21 cellular contexts compared by ENCODE assay signal in the genomic region with DNA sequence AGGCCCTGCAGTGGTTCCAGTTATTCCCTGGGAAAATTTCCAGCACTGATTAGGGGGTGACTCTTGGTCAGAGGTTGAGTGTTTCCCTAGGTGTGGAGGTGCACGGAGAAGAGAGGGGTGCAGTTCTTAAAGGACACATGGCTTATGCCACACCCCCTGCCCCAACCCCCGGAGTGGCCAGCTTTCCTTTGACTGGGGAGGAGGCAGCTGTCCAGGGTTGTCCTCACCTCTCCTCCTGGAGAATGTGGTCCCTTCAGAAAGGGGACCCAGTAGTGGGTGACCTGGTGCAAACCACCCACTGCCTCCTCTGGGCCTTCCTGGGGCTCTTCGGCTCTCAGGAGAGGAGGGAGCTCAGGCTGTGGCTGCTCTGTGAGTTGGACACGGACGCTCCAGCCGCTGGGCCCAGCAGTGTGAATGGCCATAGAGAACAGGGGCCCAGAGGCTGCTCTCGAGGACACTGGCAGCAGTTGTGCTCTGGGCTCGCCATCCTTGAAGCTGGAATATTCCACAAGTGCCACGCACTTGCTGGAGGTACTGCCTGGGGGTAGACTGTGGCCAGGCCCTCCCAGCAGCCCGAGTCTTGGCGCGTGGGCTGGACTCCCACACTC. TPM values are rescaled to one million over a fixed set of nuclear protein-coding genes. Genes with fewer than 3 reads are reported as not detected.
A peak's percentile ranks its signal among the peaks of the same experiment; 100 is the strongest.
DNase-seq lines count a peak whose midpoint lies in the region; ATAC-seq and TF ChIP-seq lines count a peak whose summit lies in the region.
"Had no signal": no experiment of that assay in that cellular context is flagged by ENCODE, and none has a peak within 500 bp of the region (broad histone marks: within the 10 kb centered on the region; RNA-seq: fewer than 3 reads in every experiment).

No MANE protein-coding gene starts in this region.

- DNase-seq in adrenal gland (no peak), right atrium auricular region (ENCODE audit: low spot score) (no peak), stomach (no peak), suprapubic skin (ENCODE audit: low spot score in 2 of 2) (no peak)
- no peak for DNase-seq in stimulated activated CD4-positive, alpha-beta T cell treated with anti-CD3 and anti-CD28 coated beads, Interleukin-12 subunit alpha, Interleukin-12 subunit beta, amount 100 ng/mL, for 4 hours
- DNase-seq: activated B cell treated with CpG ODN at 0.5 μM for 24 hours; activated CD8-positive, alpha-beta memory T cell treated with anti-CD3 and anti-CD28 coated beads, Interleukin-2, amount 50 U/mL, for 4 hours; anterior cingulate cortex; BE2C; COR-L47; mesenchymal stem cell; naive thymus-derived CD4-positive, alpha-beta T cell; NCI-H1048; NCI-H187; NCI-H69; RPMI8226; stimulated activated CD4-positive, alpha-beta T cell treated with anti-CD3 and anti-CD28 coated beads, Interleukin-1b, Interleukin-23, amount 100 ng/mL, for 48 hours had no signal

- H3K4me3 ChIP-seq in BLaER1 treated with 17β-estradiol and CSF1 and Interleukin-3, amounts not matched to agents 10 nM and 100 nM = no peak overlapping the region
- H3K4me3 ChIP-seq in adrenal gland (no peak overlapping the region), right atrium auricular region (no peak overlapping the region), parathyroid adenoma (ENCODE audit: low read depth, low read length) (no peak overlapping the region), stomach (no peak overlapping the region), suprapubic skin (no peak overlapping the region)

- peak overlapping the region in 6 of 11 experiments; percentile 8 to 35 (median 23); a peak in 6 of 22 replicates for H3K9ac ChIP-seq in BLaER1 treated with 17β-estradiol and CSF1 and Interleukin-3, amounts not matched to agents 10 nM and 100 nM
- H3K9ac ChIP-seq in parathyroid adenoma = no peak overlapping the region

- peaks cover 66% of the 10 kb centered on the region for H3K79me2 ChIP-seq in parathyroid adenoma

- peaks cover 90 to 100% (median 99%) of the 10 kb centered on the region in 10 experiments for H3K4me1 ChIP-seq in BLaER1 treated with 17β-estradiol and CSF1 and Interleukin-3, amounts not matched to agents 10 nM and 100 nM
- peaks cover 13 to 46% of the 10 kb centered on the region in 2 donors for H3K4me1 ChIP-seq in adrenal gland (replicated peaks in 1 of 2)
- peaks cover 0 to 90% of the 10 kb centered on the region in 2 donors for H3K4me1 ChIP-seq in right atrium auricular region
- peaks cover 17% of the 10 kb centered on the region for H3K4me1 ChIP-seq in parathyroid adenoma
- peaks cover 9 to 87% (median 47%) of the 10 kb centered on the region in 4 donors for H3K4me1 ChIP-seq in stomach
- peaks cover 21% of the 10 kb centered on the region for H3K4me1 ChIP-seq in suprapubic skin
- H3K4me1 ChIP-seq: BE2C had no signal

- no peaks in the 10 kb centered on the region for H3K27me3 ChIP-seq in BLaER1 treated with 17β-estradiol and CSF1 and Interleukin-3, amounts not matched to agents 10 nM and 100 nM
- H3K27me3 ChIP-seq in adrenal gland = no peaks in the 10 kb centered on the region
- H3K27me3 ChIP-seq in right atrium auricular region = no peaks in the 10 kb centered on the region
- H3K27me3 ChIP-seq in parathyroid adenoma (ENCODE audit: control insufficient read depth, insufficient read depth, low read length) = no peaks in the 10 kb centered on the region
- no peaks in the 10 kb centered on the region for H3K27me3 ChIP-seq in stomach
- H3K27me3 ChIP-seq in suprapubic skin = no peaks in the 10 kb centered on the region
- H3K27me3 ChIP-seq: BE2C had no signal

- peaks cover 85 to 100% (median 99%) of the 10 kb centered on the region in 11 experiments for H4K20me1 ChIP-seq in BLaER1 treated with 17β-estradiol and CSF1 and Interleukin-3, amounts not matched to agents 10 nM and 100 nM

- TF ChIP-seq EP300 in stomach (IDR thresholded peaks at IDR 0.05) (no peak), suprapubic skin (IDR thresholded peaks at IDR 0.05) (no peak)

- TF ChIP-seq POLR2A in adrenal gland (IDR thresholded peaks at IDR 0.05) = no peak
- no peak for TF ChIP-seq POLR2A in stomach (IDR thresholded peaks at IDR 0.05)
- TF ChIP-seq POLR2A in suprapubic skin (IDR thresholded peaks at IDR 0.05) = no peak

- TF ChIP-seq CTCF in adrenal gland (IDR thresholded peaks at IDR 0.05) (no peak), right atrium auricular region (IDR thresholded peaks at IDR 0.05) (no peak), parathyroid adenoma (IDR thresholded peaks at IDR 0.05) (no peak), stomach (IDR thresholded peaks at IDR 0.05) (no peak), suprapubic skin (IDR thresholded peaks at IDR 0.05) (no peak)

- peaks cover 0 to 7% (median 0%) of the 10 kb centered on the region in 11 experiments; a peak in 2 of 22 replicates for H3K36me3 ChIP-seq in BLaER1 treated with 17β-estradiol and CSF1 and Interleukin-3, amounts not matched to agents 10 nM and 100 nM
- H3K36me3 ChIP-seq in adrenal gland (replicated peaks in 1 of 2) (no peaks in the 10 kb centered on the region), right atrium auricular region (no peaks in the 10 kb centered on the region), parathyroid adenoma (ENCODE audit: control insufficient read depth, insufficient read depth, low read length) (no peaks in the 10 kb centered on the region), stomach (peaks cover 0 to 4% (median 1%) of the 10 kb centered on the region in 4 donors), suprapubic skin (no peaks in the 10 kb centered on the region)
- H3K36me3 ChIP-seq: BE2C had no signal

- ATAC-seq in GM19452 (IDR thresholded peaks at IDR 0.05; ENCODE audit: unreplicated experiment) = no peak
- ATAC-seq: naive thymus-derived CD4-positive, alpha-beta T cell had no signal

- intact Hi-C loops in adrenal gland (cut with DNase I) = no loop called here
- intact Hi-C loops in stomach (cut with DNase I; ENCODE audit: low total_unique reads) = no loop called here

- WGBS in adrenal gland, 4 donors = 76 to 79% (median 77%) methylated on average over 5 to 12 of the region's 12 CpGs
- WGBS in stomach, 5 donors = 71 to 79% (median 75%) methylated on average over 8 to 12 of the region's 12 CpGs
- 80% methylated on average over 5 of the region's 12 CpGs for WGBS in suprapubic skin

- H3K27ac ChIP-seq in BLaER1 treated with 17β-estradiol and CSF1 and Interleukin-3, amounts not matched to agents 10 nM and 100 nM = peak overlapping the region in 2 of 11 experiments; percentile 9 to 38; a peak in 2 of 22 replicates
- peak overlapping the region; percentile 12 to 76 (median 68) for H3K27ac ChIP-seq in adrenal gland
- peak overlapping the region; percentile 78 to 79 for H3K27ac ChIP-seq in right atrium auricular region
- H3K27ac ChIP-seq in parathyroid adenoma = peak overlapping the region; percentile 43
- peak overlapping the region in 1 of 5 donors; percentile 4 for H3K27ac ChIP-seq in stomach
- H3K27ac ChIP-seq in suprapubic skin = no peak overlapping the region
- H3K27ac ChIP-seq: epithelial cell of prostate had no signal

- peak overlapping the region; percentile 22 for H2AFZ ChIP-seq in parathyroid adenoma

- peaks cover 0 to 15% (median 0%) of the 10 kb centered on the region in 11 experiments; a peak in 4 of 22 replicates for H3K9me3 ChIP-seq in BLaER1 treated with 17β-estradiol and CSF1 and Interleukin-3, amounts not matched to agents 10 nM and 100 nM (replicated peaks in 1 of 11)
- H3K9me3 ChIP-seq in adrenal gland (replicated peaks in 1 of 3) = no peaks in the 10 kb centered on the region
- no peaks in the 10 kb centered on the region for H3K9me3 ChIP-seq in right atrium auricular region
- no peaks in the 10 kb centered on the region for H3K9me3 ChIP-seq in parathyroid adenoma (ENCODE audit: control insufficient read depth, low read length)
- no peaks in the 10 kb centered on the region for H3K9me3 ChIP-seq in stomach
- H3K9me3 ChIP-seq in suprapubic skin = no peaks in the 10 kb centered on the region
- H3K9me3 ChIP-seq: BE2C had no signal

- peak overlapping the region; percentile 77 to 95 (median 88); a peak in 21 of 22 replicates for H3K4me2 ChIP-seq in BLaER1 treated with 17β-estradiol and CSF1 and Interleukin-3, amounts not matched to agents 10 nM and 100 nM
- H3K4me2 ChIP-seq in parathyroid adenoma (ENCODE audit: low read length) = no peak overlapping the region

RNA-seq across cellular contexts. Expression of gene PACS2, which starts 13.6 kb away (rescaled TPM):
- total RNA-seq in adrenal gland (100 to 1,000 TPM in 3 of 8 donors, 10 to 100 TPM in 5; 39.6 to 112 (median 81.1) TPM), right atrium auricular region (10 to 100 TPM; 55.0 to 59.7 TPM), stomach (100 to 1,000 TPM in 3 of 5 donors, 10 to 100 TPM in 2; 33.6 to 209 (median 114) TPM), suprapubic skin (100 to 1,000 TPM in 1 of 4 donors, 10 to 100 TPM in 3; 41.9 to 100 (median 66.6) TPM)
- polyA plus RNA-seq in adrenal gland (100 to 1,000 TPM in 1 of 3 donors, 10 to 100 TPM in 2; 20.4 to 221 (median 94.2) TPM), stomach (10 to 100 TPM; 23.4 to 49.8 (median 34.7) TPM)

RNA-seq across cellular contexts. Expression of gene BRF1, which starts 27.4 kb away (rescaled TPM):
- total RNA-seq in adrenal gland = 10 to 100 TPM; 20.0 to 96.9 (median 40.3) TPM
- polyA plus RNA-seq in adrenal gland = 10 to 100 TPM; 20.0 to 94.3 (median 35.8) TPM
- 10 to 100 TPM; 16.2 to 17.2 TPM for total RNA-seq in right atrium auricular region
- total RNA-seq in stomach = 100 to 1,000 TPM in 1 of 5 donors, 10 to 100 TPM in 4; 31.5 to 141 (median 42.6) TPM
- 10 to 100 TPM in 2 of 3 donors, 1 to 10 TPM in 1; 9.2 to 19.7 (median 19.4) TPM for polyA plus RNA-seq in stomach
- 100 to 1,000 TPM in 1 of 4 donors, 10 to 100 TPM in 3; 37.9 to 102 (median 52.5) TPM for total RNA-seq in suprapubic skin
